1 cellular context compared by ENCODE assay signal in genomic region chr20:53678315-53678989, GRCh38.
TF ChIP-seq lines count a peak whose summit lies in the region.

No MANE protein-coding gene starts in this region.

TF ChIP-seq in endothelial cell of umbilical vein, 7 proteins besides CTCF, POLR2A, EP300 and RAD21 (continued from another document):
- TF ChIP-seq MAX (IDR thresholded peaks at IDR 0.05; ENCODE audit: insufficient read depth, insufficient read length) (no peak), FOS (IDR thresholded peaks at IDR 0.05; ENCODE audit: borderline replicate concordance, insufficient read depth, low read length) (no peak)
TF ChIP-seq in endothelial cell of umbilical vein: peak in this region for 0.
